Comparison of ENCODE assay signal across 15 cellular contexts in the genomic region with DNA sequence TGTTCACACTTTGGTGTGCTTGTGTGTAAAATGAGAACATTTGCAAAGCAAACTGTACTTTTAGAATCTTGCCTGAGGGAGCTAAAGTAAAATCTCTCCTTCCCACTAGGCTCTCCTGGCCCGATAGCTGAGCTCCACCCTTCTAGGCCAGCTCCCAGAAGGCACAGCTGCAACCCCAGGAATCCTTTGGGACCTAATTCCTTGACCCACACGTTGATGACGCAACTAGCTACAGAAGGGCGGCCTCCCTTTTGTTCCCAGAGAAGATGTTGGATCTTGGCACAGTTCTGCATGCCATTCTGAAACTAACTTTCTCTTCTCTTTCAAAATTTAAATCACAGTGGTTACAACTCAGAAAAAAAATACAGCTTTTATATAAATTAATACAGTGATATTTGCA.
DNase-seq lines count a peak whose midpoint lies in the region; ATAC-seq and TF ChIP-seq lines count a peak whose summit lies in the region.
"Had no signal": no experiment of that assay in that cellular context is flagged by ENCODE, and none has a peak within 500 bp of the region (broad histone marks: within the 10 kb centered on the region; RNA-seq: fewer than 3 reads in every experiment).

No MANE protein-coding gene starts in this region.

- H3K4me1 ChIP-seq in ACC112 (ENCODE audit: control insufficient read depth, insufficient read depth, low read length, unreplicated experiment) (peaks cover 63% of the 10 kb centered on the region), SJSA1 (replicated peaks) (peaks cover 67% of the 10 kb centered on the region)
- H3K4me1 ChIP-seq: A549 had no signal

- H3K4me3 ChIP-seq in ACC112 (ENCODE audit: low read depth, low read length) (peak overlapping the region; percentile 67), SJSA1 (no peak overlapping the region), fibroblast of mammary gland (ENCODE audit: control insufficient read depth, low read depth, low read length) (no peak overlapping the region)
- H3K4me3 ChIP-seq: A549, PC-9 had no signal

- H3K4me1 Mint-ChIP-seq in glutamatergic neuron (ENCODE audit: low read depth, unreplicated experiment), result peaks cover 6% of the 10 kb centered on the region
- H3K4me1 Mint-ChIP-seq: T-helper 17 cell had no signal

- H3K27ac Mint-ChIP-seq in glutamatergic neuron (ENCODE audit: unreplicated experiment), result no peak overlapping the region
- H3K27ac Mint-ChIP-seq: T-helper 17 cell, type B pancreatic cell had no signal

- peaks cover 2% of the 10 kb centered on the region for H3K9me3 Mint-ChIP-seq in glutamatergic neuron (ENCODE audit: unreplicated experiment)

- peak overlapping the region; percentile 61 for H2AFZ ChIP-seq in ACC112 (ENCODE audit: low read length, unreplicated experiment)
- H2AFZ ChIP-seq: PC-9 had no signal

- H3K27ac ChIP-seq in ACC112 (ENCODE audit: low read depth, low read length) (peak overlapping the region; percentile 70), SJSA1 (peak overlapping the region; percentile 49)
- H3K27ac ChIP-seq: A549, PC-9 had no signal

- no peaks in the 10 kb centered on the region for H3K36me3 Mint-ChIP-seq in glutamatergic neuron (ENCODE audit: unreplicated experiment)

- no peaks in the 10 kb centered on the region for H3K36me3 ChIP-seq in ACC112 (ENCODE audit: insufficient read depth, low read length)
- H3K36me3 ChIP-seq in SJSA1, result no peaks in the 10 kb centered on the region

- H3K27me3 Mint-ChIP-seq in glutamatergic neuron (ENCODE audit: unreplicated experiment), result peaks cover 1% of the 10 kb centered on the region

- TF ChIP-seq CTCF in fibroblast of mammary gland (conservative IDR thresholded peaks at IDR 0.05; ENCODE audit: control insufficient read depth, insufficient read depth, low read depth, low read length) (no peak), glutamatergic neuron (IDR thresholded peaks at IDR 0.05; ENCODE audit: partially characterized antibody, unreplicated experiment) (no peak)

- H3K9me3 ChIP-seq in SJSA1 (replicated peaks), result no peaks in the 10 kb centered on the region
- H3K9me3 ChIP-seq: A549 had no signal

- ATAC-seq in stimulated activated naive CD8-positive, alpha-beta T cell treated with anti-CD3 and anti-CD28 coated beads, Interleukin-15, Interleukin-2, amounts not matched to agents 100 U/mL and 50 U/mL, for 24 hours, result no peak
- ATAC-seq: A549, T-helper 17 cell had no signal

- peak; percentile 62 to 74 for DNase-seq in SJSA1 (ENCODE audit: low read depth in 1 of 2, low spot score in 2 of 2)
- peak; percentile 98 for DNase-seq in fibroblast of mammary gland (ENCODE audit: low read depth)
- peak; percentile 13 for DNase-seq in mucosa of gallbladder (ENCODE audit: low spot score)
- DNase-seq in stimulated activated CD4-positive, alpha-beta T cell treated with anti-CD3 and anti-CD28 coated beads, Interleukin-12 subunit alpha, Interleukin-12 subunit beta, amount 100 ng/mL, for 4 hours, result no peak
- DNase-seq in glutamatergic neuron, result no peak
- DNase-seq in stimulated activated naive CD8-positive, alpha-beta T cell treated with anti-CD3 and anti-CD28 coated beads, Interleukin-15, Interleukin-2, amounts not matched to agents 100 U/mL and 50 U/mL, for 24 hours, result no peak
- DNase-seq in stimulated activated CD4-positive, alpha-beta T cell treated with anti-CD3 and anti-CD28 coated beads, Interleukin-4, amount 100 ng/mL, for 4 hours, result no peak
- DNase-seq: activated CD4-positive, alpha-beta T cell treated with anti-CD3 and anti-CD28 coated beads, Interleukin-2, amount 50 U/mL, for 1 hour; activated effector memory CD4-positive, alpha-beta T cell treated with Interleukin-2 at 50 U/mL for 16 hours; PC-9; retina; T-helper 17 cell had no signal

- H3K4me3 Mint-ChIP-seq in glutamatergic neuron (ENCODE audit: unreplicated experiment), result no peak overlapping the region
- H3K4me3 Mint-ChIP-seq: T-helper 17 cell, type B pancreatic cell had no signal

- H3K27me3 ChIP-seq in ACC112 (ENCODE audit: insufficient read depth, low read length) (no peaks in the 10 kb centered on the region), SJSA1 (replicated peaks) (no peaks in the 10 kb centered on the region)

- no peaks in the 10 kb centered on the region for H3K79me2 ChIP-seq in ACC112 (ENCODE audit: control insufficient read depth, insufficient read depth, low read length, unreplicated experiment)

Comparison
In these comparisons a context has a peak if more than half of its experiments do, and no peak if none do; other contexts are left out.
1. DNase-seq: peak in SJSA1 (2 of 2), fibroblast of mammary gland (single experiment) and mucosa of gallbladder (single experiment); none in stimulated activated CD4-positive, alpha-beta T cell treated with anti-CD3 and anti-CD28 coated beads, Interleukin-12 subunit alpha, Interleukin-12 subunit beta, amount 100 ng/mL, for 4 hours (single experiment), glutamatergic neuron (single experiment), stimulated activated naive CD8-positive, alpha-beta T cell treated with anti-CD3 and anti-CD28 coated beads, Interleukin-15, Interleukin-2, amounts not matched to agents 100 U/mL and 50 U/mL, for 24 hours (single experiment) and stimulated activated CD4-positive, alpha-beta T cell treated with anti-CD3 and anti-CD28 coated beads, Interleukin-4, amount 100 ng/mL, for 4 hours (0 of 2).